ENCODE assay signal across 1 cellular context in the genomic region with DNA sequence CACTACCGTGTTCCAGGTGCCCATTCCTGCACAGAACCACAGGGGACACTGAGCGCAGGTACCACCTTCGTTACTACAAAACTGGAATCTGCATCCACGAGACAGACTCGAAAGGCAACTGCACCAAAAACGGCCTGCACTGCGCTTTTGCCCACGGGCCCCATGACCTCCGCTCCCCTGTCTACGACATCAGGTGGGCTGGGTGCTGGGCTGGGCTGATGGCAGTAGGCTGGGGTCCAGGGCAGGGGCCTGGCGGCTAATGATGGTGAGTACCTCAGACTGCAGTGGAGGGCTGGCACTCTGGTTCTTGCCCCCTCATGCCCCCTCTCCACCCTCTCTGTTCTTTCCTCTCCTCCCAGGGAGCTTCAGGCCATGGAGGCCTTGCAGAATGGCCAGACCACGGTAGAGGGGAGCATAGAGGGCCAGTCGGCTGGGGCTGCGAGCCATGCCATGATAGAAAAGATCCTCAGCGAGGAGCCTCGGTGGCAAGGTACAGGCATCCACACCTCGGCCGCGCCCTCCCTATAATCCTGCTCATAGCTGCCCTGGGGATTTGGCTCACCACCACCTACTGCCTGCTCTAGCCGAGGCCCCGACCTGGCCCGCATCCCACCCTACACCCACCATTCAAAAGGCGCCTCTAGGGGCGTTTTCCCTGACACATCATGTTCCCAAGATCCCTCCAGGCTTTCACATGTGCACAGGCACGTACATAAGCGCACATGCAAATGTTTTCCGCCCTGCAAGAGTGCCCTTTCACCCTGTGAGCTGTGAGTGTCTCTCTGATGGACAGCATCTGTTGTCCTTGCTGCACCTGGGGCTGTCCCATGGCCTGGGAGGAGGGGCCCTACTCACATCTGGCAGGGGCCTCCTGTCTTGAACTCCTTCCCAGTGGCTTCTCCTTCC.
TF ChIP-seq lines count a peak whose summit lies in the region.

No MANE protein-coding gene starts in this region.

TF ChIP-seq in IMR-90, 13 proteins besides CTCF, POLR2A, EP300 and RAD21 (continued from another document):
- TF ChIP-seq MAFK (IDR thresholded peaks at IDR 0.05; ENCODE audit: low read depth, low read length) (no peak), MXI1 (IDR thresholded peaks at IDR 0.05; ENCODE audit: borderline replicate concordance, low read depth, low read length) (no peak), RFX5 (IDR thresholded peaks at IDR 0.05; ENCODE audit: low read depth, low read length) (no peak), USF2 (IDR thresholded peaks at IDR 0.05; ENCODE audit: low read depth, low read length) (no peak), MAZ (IDR thresholded peaks at IDR 0.05; ENCODE audit: borderline replicate concordance, low read depth, low read length) (no peak), BHLHE40 (IDR thresholded peaks at IDR 0.05; ENCODE audit: low read depth, low read length) (no peak), CHD1 (IDR thresholded peaks at IDR 0.05; ENCODE audit: low read depth, low read length) (no peak), FOS (IDR thresholded peaks at IDR 0.05; ENCODE audit: low read depth, low read length) (no peak), RCOR1 (IDR thresholded peaks at IDR 0.05; ENCODE audit: insufficient replicate concordance, low read length) (no peak), CEBPB (IDR thresholded peaks at IDR 0.05; ENCODE audit: low read depth, low read length) (no peak), NFE2L2 (IDR thresholded peaks at IDR 0.05; ENCODE audit: low read depth, low read length) (no peak)
- TF ChIP-seq, protein P1, sequence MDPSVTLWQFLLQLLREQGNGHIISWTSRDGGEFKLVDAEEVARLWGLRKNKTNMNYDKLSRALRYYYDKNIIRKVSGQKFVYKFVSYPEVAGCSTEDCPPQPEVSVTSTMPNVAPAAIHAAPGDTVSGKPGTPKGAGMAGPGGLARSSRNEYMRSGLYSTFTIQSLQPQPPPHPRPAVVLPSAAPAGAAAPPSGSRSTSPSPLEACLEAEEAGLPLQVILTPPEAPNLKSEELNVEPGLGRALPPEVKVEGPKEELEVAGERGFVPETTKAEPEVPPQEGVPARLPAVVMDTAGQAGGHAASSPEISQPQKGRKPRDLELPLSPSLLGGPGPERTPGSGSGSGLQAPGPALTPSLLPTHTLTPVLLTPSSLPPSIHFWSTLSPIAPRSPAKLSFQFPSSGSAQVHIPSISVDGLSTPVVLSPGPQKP (IDR thresholded peaks at IDR 0.05; ENCODE audit: borderline replicate concordance, low read depth, low read length) = no peak
TF ChIP-seq in IMR-90: peak in this region for 0.
